1 cellular context compared by ENCODE assay signal in the genomic region with DNA sequence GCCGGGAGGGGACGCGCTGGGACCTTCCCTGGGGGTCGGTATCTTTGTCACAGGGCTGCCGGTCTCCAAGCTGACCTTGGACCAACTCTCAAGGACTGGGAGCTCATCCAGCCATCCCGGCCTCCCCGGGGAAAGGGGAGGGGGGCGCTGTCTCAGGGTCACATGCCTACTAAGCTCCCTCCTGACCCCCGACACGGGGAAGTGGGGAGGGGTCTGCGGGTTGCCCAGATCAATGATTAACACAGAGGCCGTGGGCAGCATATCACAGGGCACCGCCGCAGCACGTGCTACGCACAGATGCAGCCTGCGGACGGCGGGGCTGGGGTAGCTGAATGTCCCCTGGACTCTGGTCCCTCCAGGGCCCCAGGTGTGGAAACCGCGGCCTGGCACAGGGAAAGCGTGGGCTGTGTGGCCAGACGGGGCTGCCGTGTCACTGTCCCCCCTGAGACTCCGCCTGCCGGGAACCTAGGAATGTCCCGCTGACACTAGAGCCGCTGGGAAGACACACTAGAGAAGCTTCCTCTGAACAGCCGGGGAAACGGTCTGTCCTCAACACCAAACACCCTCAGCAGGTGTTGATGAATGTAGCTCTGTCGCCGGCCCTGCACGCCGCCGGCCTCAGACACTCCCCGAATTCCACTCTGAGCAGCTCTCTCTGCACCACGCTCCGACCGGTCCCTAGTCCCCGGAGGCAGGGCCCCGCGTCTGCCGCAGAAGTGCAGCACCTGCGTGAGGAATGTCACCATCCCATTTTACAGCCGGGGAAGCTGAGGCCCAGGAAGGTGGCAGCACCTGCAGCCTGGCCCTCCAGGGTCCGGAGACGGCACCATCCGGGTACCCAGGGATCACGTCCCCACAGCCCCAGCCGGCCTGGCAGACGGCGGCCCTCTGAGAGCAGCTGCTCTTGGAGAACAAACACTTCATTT.
TF ChIP-seq lines count a peak whose summit lies in the region.

No MANE protein-coding gene starts in this region.

TF ChIP-seq in HepG2, 621 proteins besides CTCF, POLR2A, EP300 and RAD21 (continued from another document and continues in another):
- TF ChIP-seq, protein P1, sequence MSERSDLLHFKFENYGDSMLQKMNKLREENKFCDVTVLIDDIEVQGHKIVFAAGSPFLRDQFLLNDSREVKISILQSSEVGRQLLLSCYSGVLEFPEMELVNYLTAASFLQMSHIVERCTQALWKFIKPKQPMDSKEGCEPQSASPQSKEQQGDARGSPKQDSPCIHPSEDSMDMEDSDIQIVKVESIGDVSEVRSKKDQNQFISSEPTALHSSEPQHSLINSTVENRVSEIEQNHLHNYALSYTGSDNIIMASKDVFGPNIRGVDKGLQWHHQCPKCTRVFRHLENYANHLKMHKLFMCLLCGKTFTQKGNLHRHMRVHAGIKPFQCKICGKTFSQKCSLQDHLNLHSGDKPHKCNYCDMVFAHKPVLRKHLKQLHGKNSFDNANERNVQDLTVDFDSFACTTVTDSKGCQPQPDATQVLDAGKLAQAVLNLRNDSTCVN (CRISPR knock-in tag; IDR thresholded peaks at IDR 0.05; ENCODE audit: borderline replicate concordance), result no peak
- peak; percentile 72 for TF ChIP-seq KDM5B (CRISPR knock-in tag; IDR thresholded peaks at IDR 0.05; ENCODE audit: borderline replicate concordance)
- peak; percentile 29; the same call in 1 of the 2 replicates for TF ChIP-seq ZNF547 (CRISPR knock-in tag; IDR thresholded peaks at IDR 0.05)
- TF ChIP-seq ASH2L (IDR thresholded peaks at IDR 0.05; ENCODE audit: insufficient read length, low read depth, low read length), result peak; percentile 46
- peak; percentile 47 for TF ChIP-seq HMG20A (CRISPR knock-in tag; IDR thresholded peaks at IDR 0.05; ENCODE audit: borderline replicate concordance)
- TF ChIP-seq SIN3A (IDR thresholded peaks at IDR 0.05; ENCODE audit: borderline replicate concordance, low read depth, low read length), result peak; percentile 19; the same call in 1 of the 2 replicates
- TF ChIP-seq ZMYM4 (CRISPR knock-in tag; IDR thresholded peaks at IDR 0.05), result peak; percentile 36; the same call in 1 of the 2 replicates
- peak; percentile 40; the same call in 1 of the 2 replicates for TF ChIP-seq ZNF709 (CRISPR knock-in tag; IDR thresholded peaks at IDR 0.05)
- peak; percentile 43; the same call in 1 of the 2 replicates for TF ChIP-seq NCOA2 (CRISPR knock-in tag; IDR thresholded peaks at IDR 0.05)
- TF ChIP-seq ZZZ3 (CRISPR knock-in tag; IDR thresholded peaks at IDR 0.05; ENCODE audit: borderline replicate concordance), result no peak
- TF ChIP-seq ZNF777 (CRISPR knock-in tag; IDR thresholded peaks at IDR 0.05), result 0 out of 2 replicates have a peak, but pooled peaks have one; percentile 39
- TF ChIP-seq, protein P2, sequence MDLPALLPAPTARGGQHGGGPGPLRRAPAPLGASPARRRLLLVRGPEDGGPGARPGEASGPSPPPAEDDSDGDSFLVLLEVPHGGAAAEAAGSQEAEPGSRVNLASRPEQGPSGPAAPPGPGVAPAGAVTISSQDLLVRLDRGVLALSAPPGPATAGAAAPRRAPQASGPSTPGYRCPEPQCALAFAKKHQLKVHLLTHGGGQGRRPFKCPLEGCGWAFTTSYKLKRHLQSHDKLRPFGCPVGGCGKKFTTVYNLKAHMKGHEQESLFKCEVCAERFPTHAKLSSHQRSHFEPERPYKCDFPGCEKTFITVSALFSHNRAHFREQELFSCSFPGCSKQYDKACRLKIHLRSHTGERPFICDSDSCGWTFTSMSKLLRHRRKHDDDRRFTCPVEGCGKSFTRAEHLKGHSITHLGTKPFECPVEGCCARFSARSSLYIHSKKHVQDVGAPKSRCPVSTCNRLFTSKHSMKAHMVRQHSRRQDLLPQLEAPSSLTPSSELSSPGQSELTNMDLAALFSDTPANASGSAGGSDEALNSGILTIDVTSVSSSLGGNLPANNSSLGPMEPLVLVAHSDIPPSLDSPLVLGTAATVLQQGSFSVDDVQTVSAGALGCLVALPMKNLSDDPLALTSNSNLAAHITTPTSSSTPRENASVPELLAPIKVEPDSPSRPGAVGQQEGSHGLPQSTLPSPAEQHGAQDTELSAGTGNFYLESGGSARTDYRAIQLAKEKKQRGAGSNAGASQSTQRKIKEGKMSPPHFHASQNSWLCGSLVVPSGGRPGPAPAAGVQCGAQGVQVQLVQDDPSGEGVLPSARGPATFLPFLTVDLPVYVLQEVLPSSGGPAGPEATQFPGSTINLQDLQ (CRISPR knock-in tag; IDR thresholded peaks at IDR 0.05), result peak; percentile 53; the same call in 1 of the 2 replicates
- TF ChIP-seq SETDB1 (CRISPR knock-in tag; IDR thresholded peaks at IDR 0.05; ENCODE audit: borderline replicate concordance), result no peak
- peak; percentile 47; the same call in 1 of the 2 replicates for TF ChIP-seq HDAC1 (CRISPR knock-in tag; IDR thresholded peaks at IDR 0.05)
- 0 out of 2 replicates have a peak, but pooled peaks have one; percentile 66 for TF ChIP-seq EEA1 (CRISPR knock-in tag; IDR thresholded peaks at IDR 0.05; ENCODE audit: borderline replicate concordance)
- TF ChIP-seq, protein P3, sequence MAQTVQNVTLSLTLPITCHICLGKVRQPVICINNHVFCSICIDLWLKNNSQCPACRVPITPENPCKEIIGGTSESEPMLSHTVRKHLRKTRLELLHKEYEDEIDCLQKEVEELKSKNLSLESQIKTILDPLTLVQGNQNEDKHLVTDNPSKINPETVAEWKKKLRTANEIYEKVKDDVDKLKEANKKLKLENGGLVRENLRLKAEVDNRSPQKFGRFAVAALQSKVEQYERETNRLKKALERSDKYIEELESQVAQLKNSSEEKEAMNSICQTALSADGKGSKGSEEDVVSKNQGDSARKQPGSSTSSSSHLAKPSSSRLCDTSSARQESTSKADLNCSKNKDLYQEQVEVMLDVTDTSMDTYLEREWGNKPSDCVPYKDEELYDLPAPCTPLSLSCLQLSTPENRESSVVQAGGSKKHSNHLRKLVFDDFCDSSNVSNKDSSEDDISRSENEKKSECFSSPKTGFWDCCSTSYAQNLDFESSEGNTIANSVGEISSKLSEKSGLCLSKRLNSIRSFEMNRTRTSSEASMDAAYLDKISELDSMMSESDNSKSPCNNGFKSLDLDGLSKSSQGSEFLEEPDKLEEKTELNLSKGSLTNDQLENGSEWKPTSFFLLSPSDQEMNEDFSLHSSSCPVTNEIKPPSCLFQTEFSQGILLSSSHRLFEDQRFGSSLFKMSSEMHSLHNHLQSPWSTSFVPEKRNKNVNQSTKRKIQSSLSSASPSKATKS (CRISPR knock-in tag; IDR thresholded peaks at IDR 0.05), result no peak
- TF ChIP-seq PCBP1 (IDR thresholded peaks at IDR 0.05; ENCODE audit: borderline replicate concordance, low read depth, low read length), result no peak
- peak; percentile 72; the same call in 1 of the 2 replicates for TF ChIP-seq HES4 (CRISPR knock-in tag; IDR thresholded peaks at IDR 0.05; ENCODE audit: borderline replicate concordance)
- no peak for TF ChIP-seq ZNF260 (CRISPR knock-in tag; IDR thresholded peaks at IDR 0.05; ENCODE audit: borderline replicate concordance, low read depth)
- TF ChIP-seq RXRA (CRISPR knock-in tag; IDR thresholded peaks at IDR 0.05), result peak; percentile 38; the same call in 1 of the 2 replicates
- TF ChIP-seq, protein P4, sequence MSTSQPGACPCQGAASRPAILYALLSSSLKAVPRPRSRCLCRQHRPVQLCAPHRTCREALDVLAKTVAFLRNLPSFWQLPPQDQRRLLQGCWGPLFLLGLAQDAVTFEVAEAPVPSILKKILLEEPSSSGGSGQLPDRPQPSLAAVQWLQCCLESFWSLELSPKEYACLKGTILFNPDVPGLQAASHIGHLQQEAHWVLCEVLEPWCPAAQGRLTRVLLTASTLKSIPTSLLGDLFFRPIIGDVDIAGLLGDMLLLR (CRISPR knock-in tag; IDR thresholded peaks at IDR 0.05), result 0 out of 2 replicates have a peak, but pooled peaks have one; percentile 21
- TF ChIP-seq U2AF1 (optimal IDR thresholded peaks at IDR 0.05; ENCODE audit: low read depth, low read length), result no peak
- peak; percentile 71 for TF ChIP-seq NR2F6 (IDR thresholded peaks at IDR 0.05)
- peak; percentile 72 for TF ChIP-seq NR2F6 (CRISPR knock-in tag; IDR thresholded peaks at IDR 0.05)
- TF ChIP-seq MEIS2 (CRISPR knock-in tag; IDR thresholded peaks at IDR 0.05), result 0 out of 2 replicates have a peak, but pooled peaks have one; percentile 9
- 0 out of 2 replicates have a peak, but pooled peaks have one; percentile 32 for TF ChIP-seq TOPORS (CRISPR knock-in tag; IDR thresholded peaks at IDR 0.05)
- TF ChIP-seq ZNF205 (CRISPR knock-in tag; IDR thresholded peaks at IDR 0.05), result no peak
- TF ChIP-seq ZNF619 (CRISPR knock-in tag; IDR thresholded peaks at IDR 0.05), result no peak
- TF ChIP-seq, protein P5, sequence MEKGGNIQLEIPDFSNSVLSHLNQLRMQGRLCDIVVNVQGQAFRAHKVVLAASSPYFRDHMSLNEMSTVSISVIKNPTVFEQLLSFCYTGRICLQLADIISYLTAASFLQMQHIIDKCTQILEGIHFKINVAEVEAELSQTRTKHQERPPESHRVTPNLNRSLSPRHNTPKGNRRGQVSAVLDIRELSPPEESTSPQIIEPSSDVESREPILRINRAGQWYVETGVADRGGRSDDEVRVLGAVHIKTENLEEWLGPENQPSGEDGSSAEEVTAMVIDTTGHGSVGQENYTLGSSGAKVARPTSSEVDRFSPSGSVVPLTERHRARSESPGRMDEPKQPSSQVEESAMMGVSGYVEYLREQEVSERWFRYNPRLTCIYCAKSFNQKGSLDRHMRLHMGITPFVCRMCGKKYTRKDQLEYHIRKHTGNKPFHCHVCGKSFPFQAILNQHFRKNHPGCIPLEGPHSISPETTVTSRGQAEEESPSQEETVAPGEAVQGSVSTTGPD (CRISPR knock-in tag; IDR thresholded peaks at IDR 0.05), result no peak
- peak; percentile 92 for TF ChIP-seq KDM1A (CRISPR knock-in tag; IDR thresholded peaks at IDR 0.05)
- TF ChIP-seq, protein P6, sequence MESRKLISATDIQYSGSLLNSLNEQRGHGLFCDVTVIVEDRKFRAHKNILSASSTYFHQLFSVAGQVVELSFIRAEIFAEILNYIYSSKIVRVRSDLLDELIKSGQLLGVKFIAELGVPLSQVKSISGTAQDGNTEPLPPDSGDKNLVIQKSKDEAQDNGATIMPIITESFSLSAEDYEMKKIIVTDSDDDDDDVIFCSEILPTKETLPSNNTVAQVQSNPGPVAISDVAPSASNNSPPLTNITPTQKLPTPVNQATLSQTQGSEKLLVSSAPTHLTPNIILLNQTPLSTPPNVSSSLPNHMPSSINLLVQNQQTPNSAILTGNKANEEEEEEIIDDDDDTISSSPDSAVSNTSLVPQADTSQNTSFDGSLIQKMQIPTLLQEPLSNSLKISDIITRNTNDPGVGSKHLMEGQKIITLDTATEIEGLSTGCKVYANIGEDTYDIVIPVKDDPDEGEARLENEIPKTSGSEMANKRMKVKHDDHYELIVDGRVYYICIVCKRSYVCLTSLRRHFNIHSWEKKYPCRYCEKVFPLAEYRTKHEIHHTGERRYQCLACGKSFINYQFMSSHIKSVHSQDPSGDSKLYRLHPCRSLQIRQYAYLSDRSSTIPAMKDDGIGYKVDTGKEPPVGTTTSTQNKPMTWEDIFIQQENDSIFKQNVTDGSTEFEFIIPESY (CRISPR knock-in tag; IDR thresholded peaks at IDR 0.05), result peak; percentile 2; the same call in 1 of the 2 replicates
- TF ChIP-seq, protein P7, sequence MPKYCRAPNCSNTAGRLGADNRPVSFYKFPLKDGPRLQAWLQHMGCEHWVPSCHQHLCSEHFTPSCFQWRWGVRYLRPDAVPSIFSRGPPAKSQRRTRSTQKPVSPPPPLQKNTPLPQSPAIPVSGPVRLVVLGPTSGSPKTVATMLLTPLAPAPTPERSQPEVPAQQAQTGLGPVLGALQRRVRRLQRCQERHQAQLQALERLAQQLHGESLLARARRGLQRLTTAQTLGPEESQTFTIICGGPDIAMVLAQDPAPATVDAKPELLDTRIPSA (CRISPR knock-in tag; IDR thresholded peaks at IDR 0.05; ENCODE audit: borderline replicate concordance), result no peak
- no peak for TF ChIP-seq ZNF30 (CRISPR knock-in tag; IDR thresholded peaks at IDR 0.05)
- no peak; the same call in 1 of the 2 replicates for TF ChIP-seq SALL2 (CRISPR knock-in tag; IDR thresholded peaks at IDR 0.05)
- TF ChIP-seq, protein P8, sequence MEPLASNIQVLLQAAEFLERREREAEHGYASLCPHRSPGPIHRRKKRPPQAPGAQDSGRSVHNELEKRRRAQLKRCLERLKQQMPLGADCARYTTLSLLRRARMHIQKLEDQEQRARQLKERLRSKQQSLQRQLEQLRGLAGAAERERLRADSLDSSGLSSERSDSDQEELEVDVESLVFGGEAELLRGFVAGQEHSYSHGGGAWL (CRISPR knock-in tag; IDR thresholded peaks at IDR 0.05), result 0 out of 2 replicates have a peak, but pooled peaks have one; percentile 29
- TF ChIP-seq ZNF567 (CRISPR knock-in tag; IDR thresholded peaks at IDR 0.05; ENCODE audit: borderline replicate concordance), result 0 out of 2 replicates have a peak, but pooled peaks have one; percentile 25
- TF ChIP-seq, protein P9, sequence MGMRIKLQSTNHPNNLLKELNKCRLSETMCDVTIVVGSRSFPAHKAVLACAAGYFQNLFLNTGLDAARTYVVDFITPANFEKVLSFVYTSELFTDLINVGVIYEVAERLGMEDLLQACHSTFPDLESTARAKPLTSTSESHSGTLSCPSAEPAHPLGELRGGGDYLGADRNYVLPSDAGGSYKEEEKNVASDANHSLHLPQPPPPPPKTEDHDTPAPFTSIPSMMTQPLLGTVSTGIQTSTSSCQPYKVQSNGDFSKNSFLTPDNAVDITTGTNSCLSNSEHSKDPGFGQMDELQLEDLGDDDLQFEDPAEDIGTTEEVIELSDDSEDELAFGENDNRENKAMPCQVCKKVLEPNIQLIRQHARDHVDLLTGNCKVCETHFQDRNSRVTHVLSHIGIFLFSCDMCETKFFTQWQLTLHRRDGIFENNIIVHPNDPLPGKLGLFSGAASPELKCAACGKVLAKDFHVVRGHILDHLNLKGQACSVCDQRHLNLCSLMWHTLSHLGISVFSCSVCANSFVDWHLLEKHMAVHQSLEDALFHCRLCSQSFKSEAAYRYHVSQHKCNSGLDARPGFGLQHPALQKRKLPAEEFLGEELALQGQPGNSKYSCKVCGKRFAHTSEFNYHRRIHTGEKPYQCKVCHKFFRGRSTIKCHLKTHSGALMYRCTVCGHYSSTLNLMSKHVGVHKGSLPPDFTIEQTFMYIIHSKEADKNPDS (CRISPR knock-in tag; IDR thresholded peaks at IDR 0.05), result no peak
- TF ChIP-seq FOXC1 (CRISPR knock-in tag; IDR thresholded peaks at IDR 0.05; ENCODE audit: borderline replicate concordance), result peak; percentile 37; the same call in 1 of the 2 replicates
- no peak for TF ChIP-seq SMYD3 (CRISPR knock-in tag; IDR thresholded peaks at IDR 0.05)
- TF ChIP-seq CAMTA2 (CRISPR knock-in tag; IDR thresholded peaks at IDR 0.05; ENCODE audit: borderline replicate concordance), result no peak
- TF ChIP-seq, protein P10, sequence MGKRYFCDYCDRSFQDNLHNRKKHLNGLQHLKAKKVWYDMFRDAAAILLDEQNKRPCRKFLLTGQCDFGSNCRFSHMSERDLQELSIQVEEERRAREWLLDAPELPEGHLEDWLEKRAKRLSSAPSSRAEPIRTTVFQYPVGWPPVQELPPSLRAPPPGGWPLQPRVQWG (CRISPR knock-in tag; IDR thresholded peaks at IDR 0.05; ENCODE audit: borderline replicate concordance, low read depth), result no peak
